16 cellular contexts compared by ENCODE assay signal in the genomic region with DNA sequence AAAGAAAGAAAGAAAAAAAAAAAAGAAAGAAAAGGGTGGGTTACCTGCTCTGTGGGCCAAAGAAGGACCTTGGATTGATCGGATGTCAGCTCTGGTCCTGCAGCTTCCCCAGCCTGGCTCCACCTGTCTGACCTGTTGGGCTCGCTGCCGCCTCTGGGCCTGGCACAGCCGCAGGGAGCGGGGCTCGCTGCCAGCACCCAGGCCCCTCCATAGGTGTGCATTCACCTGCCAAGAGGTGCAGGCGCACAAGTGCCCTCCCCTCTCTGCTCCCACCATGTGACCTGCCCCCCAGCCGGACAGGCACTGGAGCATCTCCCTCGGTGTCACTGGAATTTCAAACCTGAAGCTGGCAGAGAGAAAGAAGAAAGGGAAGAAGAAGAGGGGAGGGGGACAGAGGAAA. TPM values are rescaled to one million over a fixed set of nuclear protein-coding genes. Genes with fewer than 3 reads are reported as not detected.
DNase-seq lines count a peak whose midpoint lies in the region; ATAC-seq, FAIRE-seq and TF ChIP-seq lines count a peak whose summit lies in the region.
"Had no signal": no experiment of that assay in that cellular context is flagged by ENCODE, and none has a peak within 500 bp of the region (broad histone marks: within the 10 kb centered on the region; RNA-seq: fewer than 3 reads in every experiment).

No MANE protein-coding gene starts in this region.

- H3K79me2 ChIP-seq in GM12878 (ENCODE audit: control insufficient read depth, insufficient read depth, low read length) = peaks cover 82% of the 10 kb centered on the region

- RAD21 ChIA-PET in GM12878 (lab: Charles Lee; ENCODE audit: unreplicated experiment) = interaction anchor here (1.1 to 1.5 kb wide), 4 partner anchors 10 to 41 kb away, joined by 3 to 6 read pairs (median 4); a partner anchor contains a TSS

- H3K9me3 ChIP-seq in GM12878 (replicated peaks; ENCODE audit: control insufficient read depth, insufficient read depth, low read length) (no peaks in the 10 kb centered on the region), lower lobe of right lung (no peaks in the 10 kb centered on the region), upper lobe of left lung (no peaks in the 10 kb centered on the region)
- H3K9me3 ChIP-seq: ovary had no signal

- 94% methylated on average over 7 of the region's 9 CpGs for WGBS in GM12878 (ENCODE audit: insufficient coverage, insufficient replicate concordance, low lambda C conversion rate, missing lambda C conversion rate)
- 74 to 78% methylated on average over 6 to 7 of the region's 9 CpGs for WGBS in upper lobe of left lung, 2 donors

- peaks cover 0 to 14% of the 10 kb centered on the region in 2 experiments; a peak in 3 of 4 replicates for H3K36me3 ChIP-seq in GM12878 (ENCODE audit: control insufficient read depth in 2 of 2, insufficient read depth in 2 of 2, low read length in 1 of 2)
- H3K36me3 ChIP-seq in lower lobe of right lung = no peaks in the 10 kb centered on the region
- no peaks in the 10 kb centered on the region for H3K36me3 ChIP-seq in upper lobe of left lung
- H3K36me3 ChIP-seq: ovary had no signal

- SMC1A ChIA-PET in GM12878 (lab: Charles Lee; ENCODE audit: uncharacterized antibody, unreplicated experiment) = interaction anchor here (0.9 to 1.5 kb wide), 7 partner anchors 15 to 37 kb away, joined by 3 to 7 read pairs (median 4); no protein-coding TSS in a partner anchor

- H3K27ac ChIP-seq in GM12878 (ENCODE audit: control insufficient read depth, insufficient read depth) = 0 out of 2 replicates have a peak overlapping the region, but pooled peaks have one; percentile 98
- peak overlapping the region; percentile 84 for H3K27ac ChIP-seq in lower lobe of right lung
- H3K27ac ChIP-seq in upper lobe of left lung = peak overlapping the region; percentile 80 to 90 (median 86)
- H3K27ac ChIP-seq: 22Rv1, SK-N-MC had no signal

- CTCF ChIA-PET in GM12878 (lab: Yijun Ruan, JAX) = interaction anchor here (0.8 to 2.9 kb wide), 6 partner anchors 18 to 51 kb away, joined by 3 to 20 read pairs (median 3); no protein-coding TSS in a partner anchor

- peaks cover 47% of the 10 kb centered on the region for H3K4me1 ChIP-seq in GM12878 (ENCODE audit: control insufficient read depth, insufficient read depth, low read length)
- H3K4me1 ChIP-seq in lower lobe of right lung = peaks cover 35% of the 10 kb centered on the region
- peaks cover 26 to 47% (median 40%) of the 10 kb centered on the region in 4 donors for H3K4me1 ChIP-seq in upper lobe of left lung

- intact Hi-C loops in GM12878 (cut with micrococcal nuclease; ENCODE audit: unreplicated experiment) (loop anchor here (5.0 kb wide), 1 partner anchor 35 kb away; a partner anchor contains a TSS), lower lobe of right lung (cut with DNase I) (no loop called here)

- no peaks in the 10 kb centered on the region; the same call in none of the 2 replicates for H4K20me1 ChIP-seq in GM12878 (ENCODE audit: control insufficient read depth, insufficient read depth)

- no peak overlapping the region for H3K9ac ChIP-seq in GM12878 (ENCODE audit: control insufficient read depth, insufficient read depth, low read length)

- no peak overlapping the region for H3K4me2 ChIP-seq in GM12878 (ENCODE audit: control insufficient read depth, insufficient read depth)

- no peak for TF ChIP-seq CTCF in GM12878 (IDR thresholded peaks at IDR 0.05 in 2 of 3, conservative IDR thresholded peaks at IDR 0.05 in 1 of 3; ENCODE audit: control insufficient read depth in 2 of 3, extremely low read depth in 1 of 3, insufficient read depth in 1 of 3, low read depth in 3 of 3, low read length in 3 of 3)
- no peak for TF ChIP-seq CTCF in lower lobe of right lung (IDR thresholded peaks at IDR 0.05)
- no peak for TF ChIP-seq CTCF in upper lobe of left lung (IDR thresholded peaks at IDR 0.05)

- POLR2A ChIA-PET in GM12878 (lab: Charles Lee) = interaction anchor here (0.8 to 1.3 kb wide), 7 partner anchors 19 to 81 kb away, joined by 3 to 7 read pairs (median 4); no protein-coding TSS in a partner anchor

- TF ChIP-seq POLR2A in GM12878 (IDR thresholded peaks at IDR 0.05; ENCODE audit: low read depth, low read length) (no peak), upper lobe of left lung (IDR thresholded peaks at IDR 0.05) (no peak)

- no peak overlapping the region for H2AFZ ChIP-seq in GM12878 (ENCODE audit: control insufficient read depth, low read depth, low read length)

- DNase-seq in DMS53 (lab: John Stamatoyannopoulos, UW) = peak; percentile 42
- no peak for DNase-seq in DMS53 treated with DMSO at 0.1 percent for 48 hours (lab: John Stamatoyannopoulos, UW; ENCODE audit: unreplicated experiment)
- DNase-seq in GM12878 (ENCODE audit: low read depth, low spot score) = no peak
- DNase-seq in lower lobe of right lung = no peak
- DNase-seq in upper lobe of left lung = peak; percentile 22 to 63
- no peak for DNase-seq in frontal cortex (ENCODE audit: low spot score in 2 of 2)
- DNase-seq: activated CD8-positive, alpha-beta T cell treated with anti-CD3 and anti-CD28 coated beads for 36 hours; C1 segment of cervical spinal cord; NCI-H1048; NCI-H345; ovary; stimulated activated CD4-positive, alpha-beta T cell treated with anti-CD3 and anti-CD28 coated beads, Interleukin-15, amount 100 ng/mL, for 24 hours had no signal

- no TSS peak for BruUV-seq in GM12878 (replicated peaks; lab: Mats Ljungman, UMichigan)

- in situ Hi-C loops in GM12878 (cut with MboI) = no loop called here

- TF ChIP-seq RAD21 in GM12878 (IDR thresholded peaks at IDR 0.05; ENCODE audit: insufficient read depth, low read depth, low read length) = no peak

- no peak for ATAC-seq in GM12878
- ATAC-seq in lower lobe of right lung = peak; percentile 19
- no peak for ATAC-seq in upper lobe of left lung (ENCODE audit: low FRiP score in 2 of 2)
- ATAC-seq in HG02938 (IDR thresholded peaks at IDR 0.05; ENCODE audit: unreplicated experiment) = no peak
- no peak for ATAC-seq in HG03521 (IDR thresholded peaks at IDR 0.05; ENCODE audit: unreplicated experiment)

- H3K4me3 ChIP-seq in GM12878 (no peak overlapping the region), lower lobe of right lung (no peak overlapping the region), upper lobe of left lung (no peak overlapping the region)
- H3K4me3 ChIP-seq: ovary, SK-N-MC had no signal

- TF ChIP-seq EP300 in GM12878 (IDR thresholded peaks at IDR 0.05; ENCODE audit: borderline replicate concordance in 1 of 2, control insufficient read depth in 1 of 2, low read depth in 2 of 2, low read length in 2 of 2) = no peak
- TF ChIP-seq EP300 in upper lobe of left lung (IDR thresholded peaks at IDR 0.05) = no peak

- FAIRE-seq in GM12878 (lab: Jason Lieb, UNC) (no peak), frontal cortex (lab: Jason Lieb, UNC) (no peak)

- H3K27me3 ChIP-seq in GM12878 (replicated peaks in 1 of 2; ENCODE audit: control insufficient read depth in 2 of 2, insufficient read depth in 2 of 2, low read length in 1 of 2) (no peaks in the 10 kb centered on the region), lower lobe of right lung (ENCODE audit: low read depth) (no peaks in the 10 kb centered on the region), upper lobe of left lung (no peaks in the 10 kb centered on the region)
- H3K27me3 ChIP-seq: ovary had no signal

TF ChIP-seq in GM12878, 131 proteins besides CTCF, POLR2A, EP300 and RAD21 (continues in another document):
- TF ChIP-seq LARP7 (IDR thresholded peaks at IDR 0.05) = no peak
- no peak for TF ChIP-seq NRF1 (conservative IDR thresholded peaks at IDR 0.05; ENCODE audit: low read depth, low read length)
- TF ChIP-seq SP1 (IDR thresholded peaks at IDR 0.05; ENCODE audit: low read depth, low read length) = no peak
- TF ChIP-seq, protein P1, sequence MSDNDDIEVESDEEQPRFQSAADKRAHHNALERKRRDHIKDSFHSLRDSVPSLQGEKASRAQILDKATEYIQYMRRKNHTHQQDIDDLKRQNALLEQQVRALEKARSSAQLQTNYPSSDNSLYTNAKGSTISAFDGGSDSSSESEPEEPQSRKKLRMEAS (IDR thresholded peaks at IDR 0.05; ENCODE audit: low read depth, low read length) = no peak

RNA-seq across cellular contexts. Expression of a gene that starts 33.1 kb away (rescaled TPM):
- total RNA-seq in GM12878 (2013; cell fraction: nucleolus; rRNA removed) = 22.6 and 27.6 TPM in 2 replicates
- total RNA-seq in GM12878 (2014; rRNA removed) (4.7 and 15.9 TPM in 2 replicates), GM12878 (2014; rRNA removed; fragmentation: Illumina TruSeq; extraction: Trizol) (2.8 and 5.0 TPM in 2 replicates), GM12878 (2021) (10.1 and 12.2 TPM in 2 replicates), lower lobe of right lung (14.2 TPM), upper lobe of left lung (10 to 100 TPM; 12.0 to 26.5 (median 16.7) TPM), frontal cortex (0.41 TPM)
- polyA plus RNA-seq in GM12878 (2011; ENCODE audit: low read depth) = 1.5 TPM
- polyA plus RNA-seq in GM12878 (2011; rRNA removed) (1.3 and 3.7 TPM in 2 replicates), GM12878 (2014; fragmentation: Illumina TruSeq; extraction: Trizol) (2.5 and 2.8 TPM in 2 replicates), GM12878 (2014; fragmentation: Nextera tagmentation; extraction: Ambion mirVana) (1 to 10 TPM in 1 of 2 experiments, under 1 TPM in 1; 0.66 to 1.1 TPM), GM12878 (2014; rRNA removed) (2.6 and 3.2 TPM in 2 replicates), GM12878 (2016; fragmentation: Nextera tagmentation; extraction: Ambion mirVana) (1 to 10 TPM in 1 of 2 experiments, under 1 TPM in 1; 0.86 to 2.9 TPM)
- polyA plus RNA-seq in GM12878 (2011; cell fraction: cytosol; rRNA removed) = 1.8 and 2.0 TPM in 2 replicates
- polyA plus RNA-seq in GM12878 (2011; cell fraction: nucleus; rRNA removed) = 1.9 and 2.3 TPM in 2 replicates
- 11.4 and 13.6 TPM in 2 replicates for polyA plus RNA-seq in GM12878 (2012)
- polyA minus RNA-seq in GM12878 (2011; rRNA and poly(A)+ RNA removed) = 2.6 and 8.1 TPM in 2 replicates
- polyA minus RNA-seq in GM12878 (2011; cell fraction: cytosol; rRNA and poly(A)+ RNA removed) = 1.2 and 1.8 TPM in 2 replicates
- 0.85 and 3.2 TPM in 2 replicates for polyA minus RNA-seq in GM12878 (2011; cell fraction: nucleus; rRNA and poly(A)+ RNA removed)

Comparison
In these comparisons a context has a peak if more than half of its experiments do, and no peak if none do; other contexts are left out.
1. DNase-seq: peak in DMS53 (single experiment) and upper lobe of left lung (2 of 2); none in DMS53 treated with DMSO at 0.1 percent for 48 hours (single experiment), GM12878 (single experiment), lower lobe of right lung (single experiment) and frontal cortex (0 of 2).
2. ATAC-seq: peak in lower lobe of right lung (2 of 2); none in GM12878 (single experiment), upper lobe of left lung (0 of 2), HG02938 (single experiment) and HG03521 (single experiment).
3. Peak in every context shown above with its lines, with median percentiles within 50 percentile points of each other: H3K27ac ChIP-seq.